28 cellular contexts compared by ENCODE assay signal in genomic region chr1:168821434-168821833, GRCh38.
DNase-seq lines count a peak whose midpoint lies in the region; ATAC-seq and TF ChIP-seq lines count a peak whose summit lies in the region.
"Had no signal": no experiment of that assay in that cellular context is flagged by ENCODE, and none has a peak within 500 bp of the region (broad histone marks: within the 10 kb centered on the region; RNA-seq: fewer than 3 reads in every experiment).

No MANE protein-coding gene starts in this region.

- no peaks in the 10 kb centered on the region for H3K9me3 Mint-ChIP-seq in activated T-helper 17 cell treated with anti-CD3 and anti-CD28 coated beads, Interleukin-2, amount 50 U/mL, for 72 hours

- peaks cover 0 to 17% (median 4%) of the 10 kb centered on the region in 12 donors for H3K4me1 ChIP-seq in heart left ventricle
- H3K4me1 ChIP-seq: lower lobe of right lung, tibial nerve had no signal

- no peak overlapping the region for H3K4me3 Mint-ChIP-seq in activated T-helper 17 cell treated with anti-CD3 and anti-CD28 coated beads, Interleukin-2, amount 50 U/mL, for 72 hours
- H3K4me3 Mint-ChIP-seq: CD4-positive, CD25-positive, alpha-beta regulatory T cell; HFFc6; naive B cell; T-helper 17 cell had no signal

- intact Hi-C loops in heart left ventricle (cut with DNase I): loop anchor here in 2 of 10 donors (5.0 to 10.0 kb wide), 3 partner anchors 97 to 286 kb away; partner anchors contain the start of genes ATP1B1 (in 1 of the 2) and DPT (in 1 of the 2)

- H3K4me1 Mint-ChIP-seq in activated T-helper 17 cell treated with anti-CD3 and anti-CD28 coated beads, Interleukin-2, amount 50 U/mL, for 72 hours: peaks cover 9% of the 10 kb centered on the region
- H3K4me1 Mint-ChIP-seq: naive B cell had no signal

- H3K27me3 Mint-ChIP-seq in activated T-helper 17 cell treated with anti-CD3 and anti-CD28 coated beads, Interleukin-2, amount 50 U/mL, for 72 hours: peaks cover 4% of the 10 kb centered on the region
- H3K27me3 Mint-ChIP-seq: T-helper 17 cell had no signal

- no peaks in the 10 kb centered on the region for H3K36me3 Mint-ChIP-seq in activated T-helper 17 cell treated with anti-CD3 and anti-CD28 coated beads, Interleukin-2, amount 50 U/mL, for 72 hours (ENCODE audit: low read depth)
- H3K36me3 Mint-ChIP-seq: CD4-positive, CD25-positive, alpha-beta regulatory T cell; naive B cell had no signal

- H3K27ac ChIP-seq in heart left ventricle: no peak overlapping the region
- H3K27ac ChIP-seq: dorsolateral prefrontal cortex, lower lobe of right lung, tibial nerve had no signal

- 57 to 66% (median 63%) methylated on average over 2 of the region's 2 CpGs for WGBS in heart left ventricle, 4 donors

- no peak for TF ChIP-seq CTCF in GM12865 (IDR thresholded peaks at IDR 0.05; ENCODE audit: insufficient read depth, low read depth, low read length, missing control alignments)
- TF ChIP-seq CTCF in heart left ventricle (IDR thresholded peaks at IDR 0.05): no peak

- no peaks in the 10 kb centered on the region for H3K27me3 ChIP-seq in heart left ventricle
- H3K27me3 ChIP-seq: tibial nerve had no signal

- DNase-seq in activated CD4-positive, alpha-beta T cell treated with anti-CD3 and anti-CD28 coated beads, Interleukin-2, amount 50 U/mL, for 48 hours: peak; percentile 13 to 42
- DNase-seq in activated CD4-positive, alpha-beta T cell treated with anti-CD3 and anti-CD28 coated beads for 1 hour: no peak
- DNase-seq in GM12865 (ENCODE audit: low read depth): peak; percentile 9
- DNase-seq in stimulated activated CD4-positive, alpha-beta T cell treated with anti-CD3 and anti-CD28 coated beads, Interleukin-15, amount 100 ng/mL, for 24 hours: peak; percentile 49
- DNase-seq in heart left ventricle: no peak
- DNase-seq in NCI-H2081 (lab: John Stamatoyannopoulos, UW): no peak
- DNase-seq: activated CD8-positive, alpha-beta memory T cell treated with anti-CD3 and anti-CD28 coated beads, Interleukin-2, amount 50 U/mL, for 4 hours; activated gamma-delta T cell treated with Interleukin-2 at 50 U/mL for 16 hours; AML-193; CD4-positive, CD25-positive, alpha-beta regulatory T cell; DND-41; dorsolateral prefrontal cortex; GF-D8; GOT3; HFFc6; Kasumi-1; kidney glomerular epithelial cell; lower lobe of right lung; midbrain; naive B cell; NCI-H1417; NCI-H2029 treated with DMSO at 0.1 percent for 48 hours; NCI-H69; T-helper 17 cell had no signal

- no peak overlapping the region for H3K4me3 ChIP-seq in GM12865 (ENCODE audit: low read depth, low read length)
- H3K4me3 ChIP-seq in heart left ventricle: no peak overlapping the region
- H3K4me3 ChIP-seq: dorsolateral prefrontal cortex, lower lobe of right lung, tibial nerve had no signal

- H3K36me3 ChIP-seq in heart left ventricle: no peaks in the 10 kb centered on the region
- H3K36me3 ChIP-seq: lower lobe of right lung, tibial nerve had no signal

- H3K27ac Mint-ChIP-seq in activated T-helper 17 cell treated with anti-CD3 and anti-CD28 coated beads, Interleukin-2, amount 50 U/mL, for 72 hours: no peak overlapping the region
- H3K27ac Mint-ChIP-seq: HFFc6, T-helper 17 cell had no signal

- peaks cover 0 to 5% (median 0%) of the 10 kb centered on the region in 12 donors for H3K9me3 ChIP-seq in heart left ventricle
- H3K9me3 ChIP-seq: lower lobe of right lung, tibial nerve had no signal

- ATAC-seq in activated T-helper 17 cell treated with anti-CD3 and anti-CD28 coated beads, Interleukin-2, amount 50 U/mL, for 72 hours (replicated peaks): peak; percentile 75
- ATAC-seq in heart left ventricle (no peak), GM21619 (IDR thresholded peaks at IDR 0.05; ENCODE audit: unreplicated experiment) (no peak)
- ATAC-seq: lower lobe of right lung, Right ventricle myocardium inferior, T-helper 17 cell had no signal

- no peak for TF ChIP-seq POLR2A in heart left ventricle (IDR thresholded peaks at IDR 0.05)

Comparison
In these comparisons a context has a peak if more than half of its experiments do, and no peak if none do; other contexts are left out.
1. DNase-seq: peak in activated CD4-positive, alpha-beta T cell treated with anti-CD3 and anti-CD28 coated beads, Interleukin-2, amount 50 U/mL, for 48 hours (2 of 2), GM12865 (single experiment) and stimulated activated CD4-positive, alpha-beta T cell treated with anti-CD3 and anti-CD28 coated beads, Interleukin-15, amount 100 ng/mL, for 24 hours (single experiment); none in activated CD4-positive, alpha-beta T cell treated with anti-CD3 and anti-CD28 coated beads for 1 hour (single experiment), heart left ventricle (0 of 5) and NCI-H2081 (0 of 2).